In genomic region chr2:40127890-40128548, GRCh38 we compare ENCODE assay signal across 18 cellular contexts.
DNase-seq lines count a peak whose midpoint lies in the region; FAIRE-seq and TF ChIP-seq lines count a peak whose summit lies in the region.
"Had no signal": no experiment of that assay in that cellular context is flagged by ENCODE, and none has a peak within 500 bp of the region (broad histone marks: within the 10 kb centered on the region; RNA-seq: fewer than 3 reads in every experiment).

No MANE protein-coding gene starts in this region.

- H3K79me2 ChIP-seq in smooth muscle cell (ENCODE audit: low read depth), result no peaks in the 10 kb centered on the region

- H3K4me3 ChIP-seq in SJSA1, result no peak overlapping the region
- no peak overlapping the region for H3K4me3 ChIP-seq in fibroblast of pulmonary artery (replicated peaks; ENCODE audit: low read depth, low read length)
- H3K4me3 ChIP-seq in smooth muscle cell, result no peak overlapping the region
- H3K4me3 ChIP-seq in H7 (ENCODE audit: insufficient read depth, low read depth, low read length), result no peak overlapping the region
- H3K4me3 ChIP-seq: neural progenitor cell, spleen had no signal

- WGBS in smooth muscle cell (ENCODE audit: low lambda C conversion rate), result 80% methylated on average over 5 of the region's 5 CpGs

- FAIRE-seq in urothelium cell line (lab: Jason Lieb, UNC), result no peak

- H3K9me3 ChIP-seq in SJSA1 (replicated peaks), result no peaks in the 10 kb centered on the region
- no peaks in the 10 kb centered on the region for H3K9me3 ChIP-seq in smooth muscle cell (replicated peaks; ENCODE audit: low read depth)
- H3K9me3 ChIP-seq: spleen had no signal

- H3K27me3 ChIP-seq in SJSA1 (replicated peaks), result no peaks in the 10 kb centered on the region
- no peaks in the 10 kb centered on the region for H3K27me3 ChIP-seq in smooth muscle cell (ENCODE audit: low read depth)
- no peaks in the 10 kb centered on the region for H3K27me3 ChIP-seq in H7 (ENCODE audit: control insufficient read depth, insufficient read depth, low read length)
- H3K27me3 ChIP-seq: neural progenitor cell, spleen had no signal

- H3K4me1 ChIP-seq in SJSA1 (replicated peaks), result peaks cover 29% of the 10 kb centered on the region
- peaks cover 16% of the 10 kb centered on the region for H3K4me1 ChIP-seq in smooth muscle cell (ENCODE audit: low read depth)
- H3K4me1 ChIP-seq: spleen had no signal

- DNase-seq in GM03348 (ENCODE audit: low spot score) (peak; percentile 76), SJSA1 (ENCODE audit: low read depth in 1 of 2, low spot score in 2 of 2) (peak; percentile 47 to 52), fibroblast of pulmonary artery (ENCODE audit: low read depth) (peak; percentile 47), smooth muscle cell (lab: John Stamatoyannopoulos, UW; ENCODE audit: unreplicated experiment) (no peak), H7 (no peak), urothelium cell line (ENCODE audit: low spot score) (no peak), GM10266 (ENCODE audit: extremely low spot score) (no peak), NCI-H774 (lab: John Stamatoyannopoulos, UW) (no peak)
- DNase-seq: activated CD4-positive, CD25-positive, alpha-beta regulatory T cell treated with anti-CD3 and anti-CD28 coated beads, Interleukin-2, amount 50 U/mL, for 72 hours; activated T-cell treated with anti-CD3 and anti-CD28 coated beads, Interleukin-2, amount 50 U/mL, for 48 hours; aorta; effector memory CD8-positive, alpha-beta T cell; head of caudate nucleus; MV-4-11; spleen; substantia nigra; SW 1271 had no signal

- no peak for TF ChIP-seq CTCF in fibroblast of pulmonary artery (IDR thresholded peaks at IDR 0.05; ENCODE audit: low read length, missing control alignments)
- no peak for TF ChIP-seq CTCF in smooth muscle cell (IDR thresholded peaks at IDR 0.05; ENCODE audit: borderline replicate concordance, insufficient read depth, poor library complexity, severe bottlenecking)
- no peak for TF ChIP-seq CTCF in GM10266 (IDR thresholded peaks at IDR 0.05; ENCODE audit: control insufficient read depth, insufficient read depth, low read depth, missing control alignments)

- H3K36me3 ChIP-seq in SJSA1 (no peaks in the 10 kb centered on the region), smooth muscle cell (ENCODE audit: low read depth) (no peaks in the 10 kb centered on the region), H7 (replicated peaks; ENCODE audit: control insufficient read depth, insufficient read depth, low read length) (no peaks in the 10 kb centered on the region)
- H3K36me3 ChIP-seq: neural progenitor cell, spleen had no signal

- no peak overlapping the region for H3K9ac ChIP-seq in smooth muscle cell (ENCODE audit: low read depth)
- H3K9ac ChIP-seq: neural progenitor cell had no signal

- H2AFZ ChIP-seq in smooth muscle cell (ENCODE audit: low read depth), result no peak overlapping the region
- H2AFZ ChIP-seq: neural progenitor cell had no signal

- no peaks in the 10 kb centered on the region for H3F3A ChIP-seq in smooth muscle cell (ENCODE audit: low read depth)

- H4K20me1 ChIP-seq in smooth muscle cell (ENCODE audit: low read depth), result no peaks in the 10 kb centered on the region

- peak overlapping the region; percentile 15 for H3K4me2 ChIP-seq in smooth muscle cell
- H3K4me2 ChIP-seq: neural progenitor cell had no signal

- H3K27ac ChIP-seq in SJSA1 (peak overlapping the region; percentile 22), smooth muscle cell (ENCODE audit: low read depth) (no peak overlapping the region)
- H3K27ac ChIP-seq: neural progenitor cell, spleen had no signal

Comparison
In these comparisons a context has a peak if more than half of its experiments do, and no peak if none do; other contexts are left out.
1. DNase-seq: peak in GM03348 (single experiment), SJSA1 (2 of 2) and fibroblast of pulmonary artery (single experiment); none in smooth muscle cell (single experiment), H7 (single experiment), urothelium cell line (single experiment), GM10266 (single experiment) and NCI-H774 (single experiment).